In the genomic region with DNA sequence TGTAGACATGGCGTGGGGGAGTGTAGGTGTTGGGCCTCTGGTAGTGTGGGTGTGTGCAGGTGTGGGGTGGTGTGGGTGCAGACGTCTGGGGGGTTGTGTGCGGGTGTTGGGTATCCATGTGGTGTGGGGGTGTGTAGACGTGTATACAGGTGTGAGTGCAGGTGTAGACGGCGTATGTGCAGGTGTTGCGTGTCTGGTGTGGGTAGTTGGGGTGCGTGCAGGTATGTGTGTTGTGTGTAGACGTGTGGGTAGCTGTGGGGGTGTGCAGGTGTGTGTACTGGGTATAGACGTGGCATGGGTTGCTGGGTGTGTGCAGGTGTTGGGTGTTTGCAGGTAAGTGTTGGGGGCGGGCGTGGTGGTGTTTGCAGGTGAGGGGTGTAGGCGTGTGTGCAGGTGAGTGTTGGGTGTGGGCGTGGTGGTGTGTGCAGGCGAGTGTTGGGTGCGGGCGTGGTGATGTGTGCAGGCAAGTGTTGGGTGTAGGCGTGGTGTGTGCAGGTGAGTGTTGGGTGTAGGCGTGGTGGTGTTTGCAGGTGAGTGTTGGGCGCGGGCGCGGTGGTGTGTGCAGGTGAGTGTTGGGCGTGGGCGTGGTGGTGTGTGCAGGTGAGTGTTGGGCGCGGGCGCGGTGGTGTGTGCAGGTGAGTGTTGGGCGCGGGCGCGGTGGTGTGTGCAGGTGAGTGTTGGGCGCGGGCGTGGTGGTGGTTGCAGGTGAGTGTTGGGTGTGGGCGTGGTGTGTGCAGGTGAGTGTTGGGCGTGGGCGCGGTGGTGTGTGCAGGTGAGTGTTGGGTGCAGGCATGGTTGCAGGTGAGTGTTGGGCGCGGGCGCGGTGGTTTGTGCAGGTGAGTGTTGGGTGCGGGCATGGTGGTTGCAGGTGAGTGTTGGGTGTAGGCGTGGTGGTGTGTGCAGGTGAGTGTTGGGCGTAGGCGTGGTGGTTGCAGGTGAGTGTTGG, we compare ENCODE assay signal across 29 cellular contexts. TPM values are rescaled to one million over a fixed set of nuclear protein-coding genes. Genes with fewer than 3 reads are reported as not detected.
DNase-seq lines count a peak whose midpoint lies in the region; ATAC-seq, FAIRE-seq and TF ChIP-seq lines count a peak whose summit lies in the region.
"Had no signal": no experiment of that assay in that cellular context is flagged by ENCODE, and none has a peak within 500 bp of the region (broad histone marks: within the 10 kb centered on the region; RNA-seq: fewer than 3 reads in every experiment).

No MANE protein-coding gene starts in this region.

- H3K4me3 Mint-ChIP-seq in astrocyte (ENCODE audit: unreplicated experiment) = no peak overlapping the region
- H3K4me3 Mint-ChIP-seq in memory B cell = no peak overlapping the region
- H3K4me3 Mint-ChIP-seq: activated CD4-positive, alpha-beta memory T cell treated with anti-CD3 and anti-CD28 coated beads, Interleukin-2, amount 10 ng/mL, durations not matched to agents 7 days and 5 days; activated naive CD4-positive, alpha-beta T cell treated with anti-CD3 and anti-CD28 coated beads for 36 hours; activated T-helper 1 cell treated with anti-CD3 and anti-CD28 coated beads, Interleukin-12 subunit alpha, Interleukin-12 subunit beta, Interleukin-2, Interleukin-4 antibody, amounts not matched to agents 30 ng/mL and 10 ng/mL and 1 ng/mL, durations not matched to agents 14 hours and 24 hours and 36 hours; nephron progenitor cell; T-helper 2 cell treated with Interferon-gamma antibody and Interleukin-4, amounts not matched to agents 5 μg/mL and 100 μg/mL, for 36 hours had no signal

- ATAC-seq in memory B cell (ENCODE audit: low read depth) (no peak), HG02938 (IDR thresholded peaks at IDR 0.05; ENCODE audit: unreplicated experiment) (no peak), HG03460 (IDR thresholded peaks at IDR 0.05; ENCODE audit: unreplicated experiment) (no peak)
- ATAC-seq: pancreas had no signal

- H3K4me1 Mint-ChIP-seq in astrocyte (ENCODE audit: low read depth, unreplicated experiment) = no peaks in the 10 kb centered on the region
- peaks cover 8% of the 10 kb centered on the region for H3K4me1 Mint-ChIP-seq in memory B cell
- H3K4me1 Mint-ChIP-seq: activated CD4-positive, alpha-beta memory T cell treated with anti-CD3 and anti-CD28 coated beads, Interleukin-2, amount 10 ng/mL, durations not matched to agents 7 days and 5 days; nephron progenitor cell had no signal

- peaks cover 7% of the 10 kb centered on the region for H3K79me2 ChIP-seq in astrocyte (ENCODE audit: insufficient read depth, low read length)

- intact Hi-C loops in spleen (cut with DNase I; ENCODE audit: low total_unique reads) = no loop called here

- H3K4me1 ChIP-seq in astrocyte (ENCODE audit: insufficient read depth, low read length) (no peaks in the 10 kb centered on the region), spleen (peaks cover 0 to 12% (median 4%) of the 10 kb centered on the region in 6 donors)
- H3K4me1 ChIP-seq: pancreas had no signal

- H3K27me3 ChIP-seq in astrocyte (ENCODE audit: insufficient read depth, low read length) (no peaks in the 10 kb centered on the region), spleen (replicated peaks in 1 of 7) (no peaks in the 10 kb centered on the region)
- H3K27me3 ChIP-seq: BLaER1 treated with 17β-estradiol and CSF1 and Interleukin-3, amounts not matched to agents 10 nM and 100 nM; pancreas; tibial artery had no signal

- H3K9me3 Mint-ChIP-seq in astrocyte (ENCODE audit: unreplicated experiment) (no peaks in the 10 kb centered on the region), memory B cell (no peaks in the 10 kb centered on the region)
- H3K9me3 Mint-ChIP-seq: activated CD4-positive, alpha-beta memory T cell treated with anti-CD3 and anti-CD28 coated beads, Interleukin-2, amount 10 ng/mL, durations not matched to agents 7 days and 5 days; activated naive CD4-positive, alpha-beta T cell treated with anti-CD3 and anti-CD28 coated beads for 36 hours; activated T-helper 1 cell treated with anti-CD3 and anti-CD28 coated beads, Interleukin-12 subunit alpha, Interleukin-12 subunit beta, Interleukin-2, Interleukin-4 antibody, amounts not matched to agents 30 ng/mL and 10 ng/mL and 1 ng/mL, durations not matched to agents 14 hours and 24 hours and 36 hours; nephron progenitor cell; T-helper 2 cell treated with Interferon-gamma antibody and Interleukin-4, amounts not matched to agents 5 μg/mL and 100 μg/mL, for 36 hours had no signal

- no peak overlapping the region for H3K27ac ChIP-seq in astrocyte (ENCODE audit: low read depth, low read length)
- H3K27ac ChIP-seq in spleen = no peak overlapping the region
- H3K27ac ChIP-seq: BLaER1 treated with 17β-estradiol and CSF1 and Interleukin-3, amounts not matched to agents 10 nM and 100 nM; pancreas; PC-9; tibial artery had no signal

- H3K9me3 ChIP-seq in astrocyte (ENCODE audit: insufficient read depth, low read depth, low read length) = no peaks in the 10 kb centered on the region
- H3K9me3 ChIP-seq in spleen = no peaks in the 10 kb centered on the region
- H3K9me3 ChIP-seq: BLaER1 treated with 17β-estradiol and CSF1 and Interleukin-3, amounts not matched to agents 10 nM and 100 nM; pancreas; tibial artery had no signal

- H3K27me3 Mint-ChIP-seq in astrocyte (ENCODE audit: low read depth, unreplicated experiment) = no peaks in the 10 kb centered on the region
- no peaks in the 10 kb centered on the region for H3K27me3 Mint-ChIP-seq in memory B cell
- H3K27me3 Mint-ChIP-seq: activated CD4-positive, alpha-beta memory T cell treated with anti-CD3 and anti-CD28 coated beads, Interleukin-2, amount 10 ng/mL, durations not matched to agents 7 days and 5 days had no signal

- peaks cover 28% of the 10 kb centered on the region for H4K20me1 ChIP-seq in astrocyte (ENCODE audit: insufficient read depth, low read length)

- TF ChIP-seq CTCF in astrocyte (IDR thresholded peaks at IDR 0.05; ENCODE audit: insufficient read depth, low read depth, low read length) (no peak), spleen (IDR thresholded peaks at IDR 0.05 in 8 of 11, conservative IDR thresholded peaks at IDR 0.05 in 3 of 11) (no peak)

- no peak overlapping the region for H3K4me2 ChIP-seq in astrocyte (ENCODE audit: low read length)
- H3K4me2 ChIP-seq: BLaER1 treated with 17β-estradiol and CSF1 and Interleukin-3, amounts not matched to agents 10 nM and 100 nM; PC-9 had no signal

- WGBS in spleen, 5 donors = 93 to 98% (median 97%) methylated on average over 40 to 48 of the region's 48 CpGs

- TF ChIP-seq POLR2A in GM18526 (IDR thresholded peaks at IDR 0.05; ENCODE audit: extremely low read depth, insufficient read length) = peak; percentile 2
- TF ChIP-seq POLR2A in spleen (IDR thresholded peaks at IDR 0.05) = no peak

- H3K36me3 Mint-ChIP-seq in astrocyte (ENCODE audit: low read depth, unreplicated experiment) (peaks cover 13% of the 10 kb centered on the region), memory B cell (peaks cover 28% of the 10 kb centered on the region)

- no peak for FAIRE-seq in astrocyte (lab: Jason Lieb, UNC)
- FAIRE-seq: frontal cortex, pancreas had no signal

- H3K27ac Mint-ChIP-seq in astrocyte (ENCODE audit: unreplicated experiment) (peak overlapping the region; percentile 26), memory B cell (peak overlapping the region; percentile 9)
- H3K27ac Mint-ChIP-seq: activated CD4-positive, alpha-beta memory T cell treated with anti-CD3 and anti-CD28 coated beads, Interleukin-2, amount 10 ng/mL, durations not matched to agents 7 days and 5 days; activated naive CD4-positive, alpha-beta T cell treated with anti-CD3 and anti-CD28 coated beads for 36 hours; activated T-helper 1 cell treated with anti-CD3 and anti-CD28 coated beads, Interleukin-12 subunit alpha, Interleukin-12 subunit beta, Interleukin-2, Interleukin-4 antibody, amounts not matched to agents 30 ng/mL and 10 ng/mL and 1 ng/mL, durations not matched to agents 14 hours and 24 hours and 36 hours; nephron progenitor cell; T-helper 2 cell treated with Interferon-gamma antibody and Interleukin-4, amounts not matched to agents 5 μg/mL and 100 μg/mL, for 36 hours had no signal

- no peak overlapping the region for H3K9ac ChIP-seq in astrocyte (ENCODE audit: low read length)
- H3K9ac ChIP-seq: BLaER1 treated with 17β-estradiol and CSF1 and Interleukin-3, amounts not matched to agents 10 nM and 100 nM had no signal

- H3K36me3 ChIP-seq in astrocyte (ENCODE audit: insufficient read depth, low read length) (no peaks in the 10 kb centered on the region), spleen (peaks cover 3 to 93% (median 80%) of the 10 kb centered on the region in 6 donors)

- no peak overlapping the region for H3K4me3 ChIP-seq in astrocyte (ENCODE audit: insufficient read depth, low read depth, low read length)
- H3K4me3 ChIP-seq in spleen = no peak overlapping the region
- H3K4me3 ChIP-seq: BLaER1 treated with 17β-estradiol and CSF1 and Interleukin-3, amounts not matched to agents 10 nM and 100 nM; lung; pancreas; PC-9; tibial artery had no signal

- no peak overlapping the region for H2AFZ ChIP-seq in astrocyte (ENCODE audit: low read depth, low read length)
- H2AFZ ChIP-seq: PC-9 had no signal

- no peak for DNase-seq in astrocyte (ENCODE audit: low read depth)
- DNase-seq in memory B cell (ENCODE audit: low spot score in 2 of 2) = no peak
- peak; percentile 68 for DNase-seq in spleen
- no peak for DNase-seq in NCI-H774 (lab: John Stamatoyannopoulos, UW)
- DNase-seq: activated CD4-positive, alpha-beta memory T cell treated with anti-CD3 and anti-CD28 coated beads, Interleukin-2, amount 10 ng/mL, durations not matched to agents 7 days and 5 days; activated CD4-positive, CD25-positive, alpha-beta regulatory T cell treated with anti-CD3 and anti-CD28 coated beads, Interleukin-2, amount 50 U/mL, for 72 hours; activated CD8-positive, alpha-beta memory T cell treated with anti-CD3 and anti-CD28 coated beads, Interleukin-2, amount 50 U/mL, for 4 hours; activated naive CD4-positive, alpha-beta T cell treated with anti-CD3 and anti-CD28 coated beads for 36 hours; amniotic stem cell; DMS53; HCEC 1CT; NCI-H1436 treated with DMSO at 0.1 percent for 48 hours; NCI-H2081 treated with DMSO at 0.1 percent for 48 hours; NCI-H226; NCI-H526 treated with DMSO at 0.1 percent for 48 hours; nephron progenitor cell; PC-9; SHP77; stimulated activated CD8-positive, alpha-beta memory T cell treated with anti-CD3 and anti-CD28 coated beads, Interleukin-4, amount 100 ng/mL, for 48 hours; tibial artery had no signal

RNA-seq across cellular contexts. Expression of a gene that starts 16.6 kb away (rescaled TPM):
- total RNA-seq in astrocyte (32.1 and 43.0 TPM in 2 replicates), spleen (10 to 100 TPM; 25.4 to 39.5 (median 34.4) TPM)
- polyA plus RNA-seq in spleen = 10 to 100 TPM; 40.0 to 63.0 (median 53.9) TPM
